Comparison of ENCODE assay signal across 12 cellular contexts in genomic region chr11:62558669-62559068, GRCh38. TPM values are rescaled to one million over a fixed set of nuclear protein-coding genes. Genes with fewer than 3 reads are reported as not detected.
DNase-seq lines count a peak whose midpoint lies in the region; ATAC-seq and TF ChIP-seq lines count a peak whose summit lies in the region.
"Had no signal": no experiment of that assay in that cellular context is flagged by ENCODE, and none has a peak within 500 bp of the region (broad histone marks: within the 10 kb centered on the region; RNA-seq: fewer than 3 reads in every experiment).

No MANE protein-coding gene starts in this region.

- no peaks in the 10 kb centered on the region for H3K27me3 ChIP-seq in Loucy (ENCODE audit: insufficient read depth, low read length, poor library complexity, severe bottlenecking)
- H3K27me3 ChIP-seq: right atrium auricular region had no signal

- peaks cover 19% of the 10 kb centered on the region for H4K20me1 ChIP-seq in Loucy (ENCODE audit: insufficient read depth, low read length, poor library complexity, severe bottlenecking)

- H3K36me3 Mint-ChIP-seq in activated CD4-positive, alpha-beta T cell treated with anti-CD3 and anti-CD28 coated beads, Interleukin-2, amount 10 ng/mL, durations not matched to agents 24 days and 14 days (ENCODE audit: low read depth), result peaks cover 59% of the 10 kb centered on the region
- H3K36me3 Mint-ChIP-seq in effector memory CD8-positive, alpha-beta T cell (ENCODE audit: insufficient read depth), result peaks cover 85% of the 10 kb centered on the region

- H3K27ac ChIP-seq in skin epidermis, result peak overlapping the region in 15 of 21 experiments; percentile 35 to 100 (median 93)

- peaks cover 70% of the 10 kb centered on the region for H3K4me1 Mint-ChIP-seq in activated CD4-positive, alpha-beta T cell treated with anti-CD3 and anti-CD28 coated beads, Interleukin-2, amount 10 ng/mL, durations not matched to agents 24 days and 14 days
- peaks cover 64 to 66% of the 10 kb centered on the region in 2 donors for H3K4me1 Mint-ChIP-seq in effector memory CD8-positive, alpha-beta T cell (ENCODE audit: low read depth in 2 of 2)

- ATAC-seq in effector memory CD8-positive, alpha-beta T cell (replicated peaks), result no peak
- ATAC-seq in GM21786 (IDR thresholded peaks at IDR 0.05; ENCODE audit: unreplicated experiment) (no peak), HG02885 (IDR thresholded peaks at IDR 0.05; ENCODE audit: poor library complexity, unreplicated experiment) (no peak), GM19035 (IDR thresholded peaks at IDR 0.05; ENCODE audit: unreplicated experiment) (no peak)

- H3K36me3 ChIP-seq in Loucy (ENCODE audit: insufficient read depth, low read length), result peaks cover 49% of the 10 kb centered on the region

- no peak for DNase-seq in activated CD4-positive, alpha-beta T cell treated with anti-CD3 and anti-CD28 coated beads, Interleukin-2, amount 10 ng/mL, durations not matched to agents 24 days and 14 days
- no peak for DNase-seq in activated CD4-positive, alpha-beta T cell treated with anti-CD3 and anti-CD28 coated beads, Interleukin-2, amount 50 U/mL, for 48 hours
- no peak for DNase-seq in effector memory CD8-positive, alpha-beta T cell
- DNase-seq: ACHN, Karpas-422, NCI-H2171 had no signal

- H3K9ac ChIP-seq in Loucy (ENCODE audit: low read depth, low read length, poor library complexity, severe bottlenecking), result peak overlapping the region; percentile 76

- no peaks in the 10 kb centered on the region for H3K9me3 Mint-ChIP-seq in activated CD4-positive, alpha-beta T cell treated with anti-CD3 and anti-CD28 coated beads, Interleukin-2, amount 10 ng/mL, durations not matched to agents 24 days and 14 days
- no peaks in the 10 kb centered on the region for H3K9me3 Mint-ChIP-seq in effector memory CD8-positive, alpha-beta T cell

- H3K4me3 ChIP-seq in Loucy (ENCODE audit: low read length, poor library complexity, severe bottlenecking) (no peak overlapping the region), skin epidermis (no peak overlapping the region)
- H3K4me3 ChIP-seq: right atrium auricular region had no signal

- intact Hi-C loops in activated CD4-positive, alpha-beta T cell treated with anti-CD3 and anti-CD28 coated beads, Interleukin-2, amount 10 ng/mL, durations not matched to agents 24 days and 14 days (cut with micrococcal nuclease), result loop anchor here (5.0 to 10.0 kb wide), 3 partner anchors 34 to 734 kb away; partner anchors contain the start of genes FADS2 and TUT1

- H3F3A ChIP-seq in Loucy (ENCODE audit: low read depth), result peaks cover 22% of the 10 kb centered on the region

- no peak for TF ChIP-seq CTCF in Loucy (conservative IDR thresholded peaks at IDR 0.05; ENCODE audit: low read length)

- H3K27me3 Mint-ChIP-seq in activated CD4-positive, alpha-beta T cell treated with anti-CD3 and anti-CD28 coated beads, Interleukin-2, amount 10 ng/mL, durations not matched to agents 24 days and 14 days, result no peaks in the 10 kb centered on the region
- no peaks in the 10 kb centered on the region for H3K27me3 Mint-ChIP-seq in effector memory CD8-positive, alpha-beta T cell

- H3K4me1 ChIP-seq in Loucy (ENCODE audit: insufficient read depth, low read length, poor library complexity, severe bottlenecking), result peaks cover 51% of the 10 kb centered on the region

- no peak overlapping the region for H3K4me3 Mint-ChIP-seq in activated CD4-positive, alpha-beta T cell treated with anti-CD3 and anti-CD28 coated beads, Interleukin-2, amount 10 ng/mL, durations not matched to agents 24 days and 14 days
- H3K4me3 Mint-ChIP-seq in effector memory CD8-positive, alpha-beta T cell, result peak overlapping the region; percentile 83 to 85

- H2AFZ ChIP-seq in Loucy (ENCODE audit: low read length), result no peak overlapping the region

- H3K9me3 ChIP-seq in Loucy (ENCODE audit: insufficient read depth, low read depth, low read length), result no peaks in the 10 kb centered on the region
- H3K9me3 ChIP-seq: right atrium auricular region had no signal

- peak overlapping the region; percentile 72 for H3K27ac Mint-ChIP-seq in activated CD4-positive, alpha-beta T cell treated with anti-CD3 and anti-CD28 coated beads, Interleukin-2, amount 10 ng/mL, durations not matched to agents 24 days and 14 days
- H3K27ac Mint-ChIP-seq in effector memory CD8-positive, alpha-beta T cell, result peak overlapping the region; percentile 93 to 100

- peaks cover 19% of the 10 kb centered on the region; the same call in 1 of the 2 replicates for H3K79me2 ChIP-seq in Loucy (ENCODE audit: insufficient read depth, low read length)

- no peak overlapping the region for H3K4me2 ChIP-seq in Loucy (ENCODE audit: low read depth, low read length, poor library complexity, severe bottlenecking)

- no peaks in the 10 kb centered on the region for H3K9me2 ChIP-seq in Loucy (replicated peaks; ENCODE audit: low read depth, low read length)

RNA-seq across cellular contexts. Expression of gene AHNAK, which starts 12.1 kb away (rescaled TPM):
- 88.8 and 91.5 TPM in 2 replicates for total RNA-seq in activated CD4-positive, alpha-beta T cell treated with anti-CD3 and anti-CD28 coated beads, Interleukin-2, amount 10 ng/mL, durations not matched to agents 24 days and 14 days

RNA-seq across cellular contexts. Expression of gene EEF1G, which starts 15.0 kb away (rescaled TPM):
- 1,271 and 1,309 TPM in 2 replicates for total RNA-seq in activated CD4-positive, alpha-beta T cell treated with anti-CD3 and anti-CD28 coated beads, Interleukin-2, amount 10 ng/mL, durations not matched to agents 24 days and 14 days

RNA-seq across cellular contexts. Expression of gene TUT1, which starts 32.7 kb away (rescaled TPM):
- 45.3 and 50.9 TPM in 2 replicates for total RNA-seq in activated CD4-positive, alpha-beta T cell treated with anti-CD3 and anti-CD28 coated beads, Interleukin-2, amount 10 ng/mL, durations not matched to agents 24 days and 14 days

RNA-seq across cellular contexts. Expression of gene MTA2, which starts 43.0 kb away (rescaled TPM):
- total RNA-seq in activated CD4-positive, alpha-beta T cell treated with anti-CD3 and anti-CD28 coated beads, Interleukin-2, amount 10 ng/mL, durations not matched to agents 24 days and 14 days, result 219 and 220 TPM in 2 replicates

RNA-seq across cellular contexts. Expression of gene EML3, which starts 53.9 kb away (rescaled TPM):
- total RNA-seq in activated CD4-positive, alpha-beta T cell treated with anti-CD3 and anti-CD28 coated beads, Interleukin-2, amount 10 ng/mL, durations not matched to agents 24 days and 14 days, result 161 and 166 TPM in 2 replicates
